Comparison of ENCODE assay signal across 8 cellular contexts in the genomic region with DNA sequence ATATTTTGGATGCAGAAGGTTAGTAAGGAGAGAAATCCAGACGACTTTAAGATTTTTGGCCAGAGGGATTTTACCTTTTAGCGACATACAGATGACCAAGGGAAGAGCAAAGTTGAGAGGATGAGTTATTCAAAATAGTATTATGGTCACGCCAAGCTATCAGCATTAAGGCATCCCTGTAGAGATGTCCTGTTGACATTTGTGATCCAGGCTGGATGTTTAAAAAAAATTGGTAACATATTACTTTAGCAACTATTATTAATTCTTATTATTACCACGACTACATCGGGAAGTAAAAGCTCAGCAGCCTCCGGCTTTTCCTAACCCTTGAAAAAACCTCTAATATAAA. TPM values are rescaled to one million over a fixed set of nuclear protein-coding genes. Genes with fewer than 3 reads are reported as not detected.
DNase-seq lines count a peak whose midpoint lies in the region; ATAC-seq and TF ChIP-seq lines count a peak whose summit lies in the region.

No MANE protein-coding gene starts in this region.

- H3K79me2 ChIP-seq in mammary epithelial cell (ENCODE audit: insufficient read depth, low read length) (peaks cover 45% of the 10 kb centered on the region), neural cell (replicated peaks; ENCODE audit: insufficient read depth, low read length) (peaks cover 24% of the 10 kb centered on the region)

- TSS peak; percentile 40 for BruUV-seq in mammary epithelial cell (replicated peaks; lab: Mats Ljungman, UMichigan)

- H3K4me3 ChIP-seq in BE2C (ENCODE audit: low read depth, low read length) (peak overlapping the region; percentile 96), mammary epithelial cell (replicated peaks in 1 of 3; ENCODE audit: insufficient read depth in 1 of 3, low read depth in 2 of 3, low read length in 3 of 3) (peak overlapping the region; percentile 26 to 100 (median 99)), neural cell (ENCODE audit: low read length) (peak overlapping the region; percentile 74), lower leg skin (ENCODE audit: low read depth, poor library complexity, severe bottlenecking) (no peak overlapping the region)

- WGBS in mammary epithelial cell (ENCODE audit: low coverage, missing lambda C conversion rate) = 3% methylated on average over 6 of the region's 6 CpGs
- 0 to 2% methylated on average over 6 of the region's 6 CpGs for WGBS in lower leg skin, 2 donors

- H3K27me3 ChIP-seq in BE2C = no peaks in the 10 kb centered on the region
- H3K27me3 ChIP-seq in mammary epithelial cell (ENCODE audit: insufficient read depth, low read length) = no peaks in the 10 kb centered on the region
- H3K27me3 ChIP-seq in neural cell (ENCODE audit: insufficient read depth, low read depth, low read length) = no peaks in the 10 kb centered on the region

- TF ChIP-seq CTCF in BE2C (IDR thresholded peaks at IDR 0.05; ENCODE audit: low read depth, low read length) (no peak; the same call in 1 of the 2 replicates), mammary epithelial cell (conservative IDR thresholded peaks at IDR 0.05 in 1 of 2, IDR thresholded peaks at IDR 0.05 in 1 of 2; ENCODE audit: extremely low read depth in 1 of 2, insufficient read depth in 1 of 2, low read depth in 1 of 2, low read length in 2 of 2) (no peak), neural cell (IDR thresholded peaks at IDR 0.05; ENCODE audit: poor library complexity, severe bottlenecking) (no peak), lower leg skin (IDR thresholded peaks at IDR 0.05) (no peak)

- TF ChIP-seq EP300 in neural cell (conservative IDR thresholded peaks at IDR 0.05; ENCODE audit: poor library complexity, severe bottlenecking) = no peak

- no peaks in the 10 kb centered on the region for H3K9me2 ChIP-seq in neural cell (ENCODE audit: insufficient read depth, low read length)

- in situ Hi-C loops in mammary epithelial cell (cut with MboI; ENCODE audit: low sequenced_read_pairs in 2 of 2) = no loop called here

- ATAC-seq in GM19452 (IDR thresholded peaks at IDR 0.05; ENCODE audit: unreplicated experiment) = peak; percentile 24
- peak; percentile 7 for ATAC-seq in HG03469 (IDR thresholded peaks at IDR 0.05; ENCODE audit: unreplicated experiment)

- dilution Hi-C loops in mammary epithelial cell (cut with HindIII; ENCODE audit: low sequenced_read_pairs) = no loop called here

- TF ChIP-seq RAD21 in neural cell (conservative IDR thresholded peaks at IDR 0.05) = no peak

- H2AFZ ChIP-seq in mammary epithelial cell (ENCODE audit: low read depth, low read length) = peak overlapping the region; percentile 56
- peak overlapping the region; percentile 67 for H2AFZ ChIP-seq in neural cell (ENCODE audit: low read depth, low read length)

- peak overlapping the region; percentile 96 for H3K27ac ChIP-seq in mammary epithelial cell (ENCODE audit: insufficient read depth, low read depth, low read length)
- no peak overlapping the region for H3K27ac ChIP-seq in neural cell (ENCODE audit: low read length)

- no peaks in the 10 kb centered on the region for H3F3A ChIP-seq in neural cell (ENCODE audit: insufficient read depth, low read length, poor library complexity, severe bottlenecking)

- H3K9me3 ChIP-seq in BE2C (no peaks in the 10 kb centered on the region), mammary epithelial cell (replicated peaks; ENCODE audit: insufficient read depth, low read length) (no peaks in the 10 kb centered on the region), neural cell (ENCODE audit: low read length) (no peaks in the 10 kb centered on the region)

- H3K4me2 ChIP-seq in mammary epithelial cell (ENCODE audit: insufficient read depth, low read depth, low read length) = peak overlapping the region; percentile 84
- peak overlapping the region; percentile 54 for H3K4me2 ChIP-seq in neural cell (ENCODE audit: low read length)

- TF ChIP-seq POLR2A in lower leg skin (IDR thresholded peaks at IDR 0.05) = no peak

- H4K20me1 ChIP-seq in mammary epithelial cell (ENCODE audit: insufficient read depth, low read length) (no peaks in the 10 kb centered on the region), neural cell (ENCODE audit: insufficient read depth) (no peaks in the 10 kb centered on the region)

- H3K4me1 ChIP-seq in BE2C (peaks cover 3% of the 10 kb centered on the region; the same call in 1 of the 2 replicates), mammary epithelial cell (ENCODE audit: insufficient read depth, low read length) (no peaks in the 10 kb centered on the region)

- H3K36me3 ChIP-seq in BE2C = no peaks in the 10 kb centered on the region
- H3K36me3 ChIP-seq in mammary epithelial cell (ENCODE audit: insufficient read depth, low read length) = no peaks in the 10 kb centered on the region
- H3K36me3 ChIP-seq in neural cell (ENCODE audit: insufficient read depth, low read length) = no peaks in the 10 kb centered on the region

- intact Hi-C loops in mammary epithelial cell (cut with micrococcal nuclease) (loop anchor here (2.0 kb wide), 1 partner anchor 29 kb away; a partner anchor contains a TSS), lower leg skin (cut with DNase I; ENCODE audit: low total_unique reads) (no loop called here)

- H3K9ac ChIP-seq in mammary epithelial cell (ENCODE audit: insufficient read depth, low read length) (peak overlapping the region; percentile 8), neural cell (ENCODE audit: low read length) (no peak overlapping the region)

- CTCF ChIA-PET in mammary epithelial cell (lab: Charles Lee; ENCODE audit: low non-redundant PET) = no interaction called here

- DNase-seq in BE2C (no peak), mammary epithelial cell (no peak), NCI-H2029 (lab: John Stamatoyannopoulos, UW) (no peak), AG08396 (ENCODE audit: low spot score) (no peak), lower leg skin (ENCODE audit: low spot score in 2 of 2) (no peak)

TF ChIP-seq in neural cell, 6 proteins besides CTCF, POLR2A, EP300 and RAD21:
- TF ChIP-seq SMC3 (conservative IDR thresholded peaks at IDR 0.05; ENCODE audit: poor library complexity) (no peak), EZH2 (IDR thresholded peaks at IDR 0.05; ENCODE audit: borderline replicate concordance, insufficient read depth, low read length, poor library complexity, severe bottlenecking) (no peak), MXI1 (conservative IDR thresholded peaks at IDR 0.05; ENCODE audit: poor library complexity, severe bottlenecking) (no peak), TAF1 (IDR thresholded peaks at IDR 0.05; ENCODE audit: low read depth) (no peak), POLR2AphosphoS5 (IDR thresholded peaks at IDR 0.05) (no peak)
- TF ChIP-seq, protein P1, sequence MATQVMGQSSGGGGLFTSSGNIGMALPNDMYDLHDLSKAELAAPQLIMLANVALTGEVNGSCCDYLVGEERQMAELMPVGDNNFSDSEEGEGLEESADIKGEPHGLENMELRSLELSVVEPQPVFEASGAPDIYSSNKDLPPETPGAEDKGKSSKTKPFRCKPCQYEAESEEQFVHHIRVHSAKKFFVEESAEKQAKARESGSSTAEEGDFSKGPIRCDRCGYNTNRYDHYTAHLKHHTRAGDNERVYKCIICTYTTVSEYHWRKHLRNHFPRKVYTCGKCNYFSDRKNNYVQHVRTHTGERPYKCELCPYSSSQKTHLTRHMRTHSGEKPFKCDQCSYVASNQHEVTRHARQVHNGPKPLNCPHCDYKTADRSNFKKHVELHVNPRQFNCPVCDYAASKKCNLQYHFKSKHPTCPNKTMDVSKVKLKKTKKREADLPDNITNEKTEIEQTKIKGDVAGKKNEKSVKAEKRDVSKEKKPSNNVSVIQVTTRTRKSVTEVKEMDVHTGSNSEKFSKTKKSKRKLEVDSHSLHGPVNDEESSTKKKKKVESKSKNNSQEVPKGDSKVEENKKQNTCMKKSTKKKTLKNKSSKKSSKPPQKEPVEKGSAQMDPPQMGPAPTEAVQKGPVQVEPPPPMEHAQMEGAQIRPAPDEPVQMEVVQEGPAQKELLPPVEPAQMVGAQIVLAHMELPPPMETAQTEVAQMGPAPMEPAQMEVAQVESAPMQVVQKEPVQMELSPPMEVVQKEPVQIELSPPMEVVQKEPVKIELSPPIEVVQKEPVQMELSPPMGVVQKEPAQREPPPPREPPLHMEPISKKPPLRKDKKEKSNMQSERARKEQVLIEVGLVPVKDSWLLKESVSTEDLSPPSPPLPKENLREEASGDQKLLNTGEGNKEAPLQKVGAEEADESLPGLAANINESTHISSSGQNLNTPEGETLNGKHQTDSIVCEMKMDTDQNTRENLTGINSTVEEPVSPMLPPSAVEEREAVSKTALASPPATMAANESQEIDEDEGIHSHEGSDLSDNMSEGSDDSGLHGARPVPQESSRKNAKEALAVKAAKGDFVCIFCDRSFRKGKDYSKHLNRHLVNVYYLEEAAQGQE (IDR thresholded peaks at IDR 0.05; ENCODE audit: borderline replicate concordance) = no peak

RNA-seq across cellular contexts. Expression of a gene that starts 0.6 kb away (rescaled TPM):
- 125 TPM for polyA plus RNA-seq in BE2C (2012; ENCODE audit: insufficient read depth, insufficient read length, low read depth)
- total RNA-seq in mammary epithelial cell (100 to 1,000 TPM in 1 of 2 donors, 10 to 100 TPM in 1; 99.8 to 139 TPM), lower leg skin (10 to 100 TPM; 21.5 to 55.3 (median 39.3) TPM)
- polyA plus RNA-seq in mammary epithelial cell (97.1 TPM), neural cell (117 and 128 TPM in 2 replicates)
- polyA minus RNA-seq in mammary epithelial cell (49.6 TPM), neural cell (55.9 and 57.2 TPM in 2 replicates)

RNA-seq across cellular contexts. Expression of a gene that starts 29.5 kb away (rescaled TPM):
- polyA plus RNA-seq in BE2C (2012; ENCODE audit: insufficient read depth, insufficient read length, low read depth) = 580 TPM
- total RNA-seq in mammary epithelial cell (100 to 1,000 TPM; 400 to 945 TPM), lower leg skin (1,000 to 10,000 TPM in 2 of 4 donors, 100 to 1,000 TPM in 2; 686 to 1,455 (median 1,024) TPM)
- polyA plus RNA-seq in mammary epithelial cell (1,818 TPM), neural cell (2,264 and 2,458 TPM in 2 replicates)
- polyA minus RNA-seq in mammary epithelial cell (201 TPM), neural cell (260 and 331 TPM in 2 replicates)
